In genomic region chr1:113786055-113786454, GRCh38 we compare ENCODE assay signal across 1 cellular context.
A peak's percentile ranks its signal among the peaks of the same experiment; 100 is the strongest.
TF ChIP-seq lines count a peak whose summit lies in the region.

No MANE protein-coding gene starts in this region.

TF ChIP-seq in HEK293, 187 proteins besides CTCF, POLR2A, EP300 and RAD21 (continued from another document):
- TF ChIP-seq ZNF600 (tag by site-specific recombination; IDR thresholded peaks at IDR 0.05) (0 out of 2 replicates have a peak, but pooled peaks have one; percentile 28), MZF1 (tag by site-specific recombination; IDR thresholded peaks at IDR 0.05; ENCODE audit: borderline replicate concordance) (peak; percentile 35; the same call in 1 of the 2 replicates), ZNF366 (tag by site-specific recombination; conservative IDR thresholded peaks at IDR 0.05) (peak; percentile 52; the same call in 1 of the 2 replicates), KLF16 (tag by site-specific recombination; IDR thresholded peaks at IDR 0.05) (no peak), HOXC10 (CRISPR knock-in tag; IDR thresholded peaks at IDR 0.05) (no peak), SP3 (tag by site-specific recombination; IDR thresholded peaks at IDR 0.05) (0 out of 2 replicates have a peak, but pooled peaks have one; percentile 12), ZNF626 (tag by site-specific recombination; IDR thresholded peaks at IDR 0.05) (no peak), ZNF311 (tag by site-specific recombination; IDR thresholded peaks at IDR 0.05; ENCODE audit: borderline replicate concordance) (no peak)
TF ChIP-seq in HEK293: peak in this region for 7.
